In the genomic region with DNA sequence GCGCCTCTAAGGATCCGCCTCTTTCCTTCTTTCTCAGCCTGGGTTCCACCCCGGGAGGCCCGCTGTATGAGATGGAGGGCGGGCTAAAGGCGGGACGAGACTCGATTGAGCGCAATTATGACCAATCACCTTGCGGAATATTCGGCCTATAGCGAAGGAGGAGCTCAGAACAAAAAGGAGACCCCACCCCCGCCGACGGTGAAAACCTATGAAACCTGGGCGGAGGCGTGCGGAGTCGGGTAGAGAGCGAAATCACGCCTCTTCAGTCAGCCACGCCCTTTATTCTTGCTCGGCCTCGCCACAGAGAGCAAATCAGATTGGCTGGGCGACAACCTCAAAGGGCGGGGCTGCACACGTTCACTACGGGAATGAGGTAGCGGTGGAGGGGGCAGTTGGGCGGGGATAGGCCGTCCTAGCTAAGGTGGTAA, we compare ENCODE assay signal across 1 cellular context.
TF ChIP-seq lines count a peak whose summit lies in the region.

No MANE protein-coding gene starts in this region.

TF ChIP-seq in endothelial cell of umbilical vein, 7 proteins besides CTCF, POLR2A, EP300 and RAD21 (continued from another document):
- TF ChIP-seq POLR2AphosphoS5 (IDR thresholded peaks at IDR 0.05; ENCODE audit: insufficient read depth, low read depth, low read length), result peak; percentile 38
